ENCODE assay signal across 9 cellular contexts in genomic region chr15:74867562-74868458, GRCh38. TPM values are rescaled to one million over a fixed set of nuclear protein-coding genes. Genes with fewer than 3 reads are reported as not detected.
DNase-seq lines count a peak whose midpoint lies in the region; ATAC-seq and TF ChIP-seq lines count a peak whose summit lies in the region.
"Had no signal": no experiment of that assay in that cellular context is flagged by ENCODE, and none has a peak within 500 bp of the region (broad histone marks: within the 10 kb centered on the region; RNA-seq: fewer than 3 reads in every experiment).

No MANE protein-coding gene starts in this region.

- CTCF ChIA-PET in Caco-2 (lab: Charles Lee), result no interaction called here

- POLR2A ChIA-PET in Caco-2 (lab: Charles Lee), result no interaction called here

- H3K27ac ChIP-seq in esophagus (ENCODE audit: low read depth in 2 of 2, low read length in 1 of 2), result peak overlapping the region; percentile 80 to 95
- H3K27ac ChIP-seq in parathyroid adenoma, result peak overlapping the region; percentile 80

- H3K4me3 ChIP-seq in Caco-2 (ENCODE audit: low read depth, low read length) (no peak overlapping the region), esophagus (ENCODE audit: low read depth in 1 of 2, low read length in 2 of 2) (no peak overlapping the region), parathyroid adenoma (ENCODE audit: low read depth, low read length) (peak overlapping the region; percentile 5)

- H3K4me1 Mint-ChIP-seq in Caco-2 (ENCODE audit: low read depth, unreplicated experiment), result peaks cover 55% of the 10 kb centered on the region

- intact Hi-C loops in Caco-2 (cut with micrococcal nuclease; ENCODE audit: unreplicated experiment), result no loop called here

- peaks cover 62% of the 10 kb centered on the region for H3K36me3 Mint-ChIP-seq in Caco-2 (ENCODE audit: insufficient read depth, unreplicated experiment)

- no peak for ATAC-seq in HG02840 (IDR thresholded peaks at IDR 0.05; ENCODE audit: low FRiP score, unreplicated experiment)

- H3K4me3 Mint-ChIP-seq in Caco-2 (ENCODE audit: unreplicated experiment), result peak overlapping the region; percentile 18

- no peak overlapping the region for H2AFZ ChIP-seq in parathyroid adenoma

- no TSS peak for BruUV-seq in Caco-2 (replicated peaks; lab: Mats Ljungman, UMichigan)

- TF ChIP-seq CTCF in Caco-2 (IDR thresholded peaks at IDR 0.05; ENCODE audit: insufficient read depth in 1 of 2, low read depth in 1 of 2, low read length in 1 of 2, severe bottlenecking in 1 of 2, unreplicated experiment in 1 of 2) (no peak), parathyroid adenoma (IDR thresholded peaks at IDR 0.05) (no peak)

- H3K9me3 ChIP-seq in Caco-2, result peaks cover 6% of the 10 kb centered on the region; the same call in 1 of the 2 replicates
- H3K9me3 ChIP-seq in esophagus (ENCODE audit: control insufficient read depth in 2 of 2, insufficient read depth in 1 of 2, low read depth in 1 of 2, low read length in 1 of 2), result no peaks in the 10 kb centered on the region
- H3K9me3 ChIP-seq in parathyroid adenoma (ENCODE audit: control insufficient read depth, low read length), result no peaks in the 10 kb centered on the region

- DNase-seq in Caco-2, result no peak
- DNase-seq in SKM-1 treated with dmso at 0.1 percent for 144 hours (lab: John Stamatoyannopoulos, UW; ENCODE audit: unreplicated experiment), result peak; percentile 90
- DNase-seq in effector CD4-positive, alpha-beta T cell, result no peak
- DNase-seq in SK-N-DZ (ENCODE audit: low spot score), result no peak
- DNase-seq in GM19238 (ENCODE audit: insufficient read length, low spot score), result no peak
- DNase-seq: activated CD4-positive, alpha-beta T cell treated with anti-CD3 and anti-CD28 coated beads for 48 hours had no signal

- peak overlapping the region; percentile 10 for H3K4me2 ChIP-seq in parathyroid adenoma (ENCODE audit: low read length)

- H3K27ac Mint-ChIP-seq in Caco-2 (ENCODE audit: unreplicated experiment), result peak overlapping the region; percentile 57

- WGBS in esophagus, 2 donors, result 48 to 58% methylated on average over 7 of the region's 7 CpGs

- H3K4me1 ChIP-seq in Caco-2 (peaks cover 51% of the 10 kb centered on the region), esophagus (ENCODE audit: control insufficient read depth in 2 of 2, insufficient read depth in 2 of 2, low read length in 1 of 2) (peaks cover 4 to 22% of the 10 kb centered on the region in 2 donors), parathyroid adenoma (peaks cover 24% of the 10 kb centered on the region)

- no peak overlapping the region for H3K9ac ChIP-seq in parathyroid adenoma

- H3K27me3 ChIP-seq in Caco-2 (replicated peaks; ENCODE audit: control insufficient read depth, insufficient read depth, low read length) (no peaks in the 10 kb centered on the region), esophagus (ENCODE audit: control insufficient read depth in 1 of 2, insufficient read depth in 2 of 2, low read length in 2 of 2) (no peaks in the 10 kb centered on the region), parathyroid adenoma (ENCODE audit: control insufficient read depth, insufficient read depth, low read length) (no peaks in the 10 kb centered on the region)

- H3K27me3 Mint-ChIP-seq in Caco-2 (ENCODE audit: insufficient read depth, unreplicated experiment), result no peaks in the 10 kb centered on the region

- H3K9me3 Mint-ChIP-seq in Caco-2 (ENCODE audit: unreplicated experiment), result no peaks in the 10 kb centered on the region

- H3K79me2 ChIP-seq in parathyroid adenoma, result peaks cover 40% of the 10 kb centered on the region

- peaks cover 3% of the 10 kb centered on the region; the same call in 1 of the 2 replicates for H3K36me3 ChIP-seq in Caco-2 (ENCODE audit: control insufficient read depth, insufficient read depth, low read length)
- H3K36me3 ChIP-seq in esophagus (ENCODE audit: control insufficient read depth in 2 of 2, insufficient read depth in 2 of 2, low read length in 1 of 2), result peaks cover 0 to 2% of the 10 kb centered on the region in 2 donors
- H3K36me3 ChIP-seq in parathyroid adenoma (ENCODE audit: control insufficient read depth, insufficient read depth, low read length), result no peaks in the 10 kb centered on the region

RNA-seq across cellular contexts. Expression of gene SCAMP2, which starts 5.4 kb away (rescaled TPM):
- 97.4 and 98.5 TPM in 2 replicates for total RNA-seq in Caco-2 (2022)
- 10 to 100 TPM; 58.9 to 62.3 TPM for polyA plus RNA-seq in esophagus
- 35.8 and 40.7 TPM in 2 replicates for polyA plus RNA-seq in SK-N-DZ (2014; cell fraction: cytosol; rRNA removed)
- 17.2 and 33.3 TPM in 2 replicates for polyA plus RNA-seq in SK-N-DZ (2014; cell fraction: nucleus; rRNA removed)

RNA-seq across cellular contexts. Expression of gene MPI, which starts 22.0 kb away (rescaled TPM):
- 29.1 and 32.0 TPM in 2 replicates for total RNA-seq in Caco-2 (2022)
- 10 to 100 TPM; 26.5 to 27.4 TPM for polyA plus RNA-seq in esophagus
- polyA plus RNA-seq in SK-N-DZ (2014; cell fraction: cytosol; rRNA removed), result 70.1 and 107 TPM in 2 replicates
- 79.2 and 96.6 TPM in 2 replicates for polyA plus RNA-seq in SK-N-DZ (2014; cell fraction: nucleus; rRNA removed)

RNA-seq across cellular contexts. Expression of gene ULK3, which starts 24.9 kb away (rescaled TPM):
- total RNA-seq in Caco-2 (2022), result 28.2 and 33.4 TPM in 2 replicates
- 100 to 1,000 TPM in 1 of 2 donors, 10 to 100 TPM in 1; 68.8 to 143 TPM for polyA plus RNA-seq in esophagus
- polyA plus RNA-seq in SK-N-DZ (2014; cell fraction: cytosol; rRNA removed), result 44.6 and 52.1 TPM in 2 replicates
- polyA plus RNA-seq in SK-N-DZ (2014; cell fraction: nucleus; rRNA removed), result 413 and 419 TPM in 2 replicates

RNA-seq across cellular contexts. Expression of gene FAM219B, which starts 38.8 kb away (rescaled TPM):
- 73.7 and 75.4 TPM in 2 replicates for total RNA-seq in Caco-2 (2022)
- 10 to 100 TPM; 46.4 to 53.0 TPM for polyA plus RNA-seq in esophagus
- polyA plus RNA-seq in SK-N-DZ (2014; cell fraction: cytosol; rRNA removed), result 103 TPM in 2 replicates
- polyA plus RNA-seq in SK-N-DZ (2014; cell fraction: nucleus; rRNA removed), result 264 and 306 TPM in 2 replicates

RNA-seq across cellular contexts. Expression of gene CPLX3, which starts 41.4 kb away (rescaled TPM):
- not detected in 2 replicates for total RNA-seq in Caco-2 (2022)
- 1 to 10 TPM in 1 of 2 donors, under 1 TPM in 1; 0.48 to 1.2 TPM for polyA plus RNA-seq in esophagus
- 6.2 and 8.3 TPM in 2 replicates for polyA plus RNA-seq in SK-N-DZ (2014; cell fraction: cytosol; rRNA removed)
- 2.9 and 6.4 TPM in 2 replicates for polyA plus RNA-seq in SK-N-DZ (2014; cell fraction: nucleus; rRNA removed)
